1 cellular context compared by ENCODE assay signal in the genomic region with DNA sequence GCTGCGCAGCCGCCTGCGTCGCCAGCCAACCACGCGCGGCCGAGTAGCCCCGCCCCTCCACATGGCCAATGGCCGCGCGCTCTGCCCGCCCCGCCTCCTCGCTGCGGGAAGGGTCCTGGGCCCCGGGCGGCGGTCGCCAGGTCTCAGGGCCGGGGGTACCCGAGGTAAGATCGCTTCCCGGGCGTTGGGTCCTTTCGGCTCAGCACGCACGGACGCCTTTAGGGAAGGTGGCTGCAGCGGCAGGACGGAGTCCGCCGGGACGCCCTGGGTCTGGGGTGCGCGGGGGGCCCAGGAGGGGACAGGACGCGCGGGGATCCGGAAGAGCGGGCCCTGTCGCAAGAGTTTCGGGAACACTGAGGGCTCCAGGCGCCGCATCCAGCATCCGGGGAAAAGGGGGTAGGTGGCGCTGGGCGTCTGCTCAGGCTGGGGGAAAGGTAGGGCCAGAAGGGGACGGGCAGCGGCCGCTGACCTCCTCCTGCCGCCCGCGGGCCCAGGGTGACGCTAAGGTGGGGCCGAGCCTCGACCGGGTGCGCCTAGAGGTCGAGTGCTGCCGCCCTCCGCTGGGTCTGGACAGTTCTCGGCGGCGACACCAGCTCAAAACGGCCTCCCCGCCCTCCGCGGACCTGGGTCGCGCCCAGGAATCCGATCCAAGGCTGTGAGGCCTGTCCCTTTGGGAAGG.
TF ChIP-seq lines count a peak whose summit lies in the region.

Gene MAVS, plus strand, starts transcription at position 95 of the 679 bp plus-strand sequence. CDS start 7,791 bp downstream, outside the sequence.

TF ChIP-seq in HepG2, 621 proteins besides CTCF, POLR2A, EP300 and RAD21 (continued from another document and continues in another):
- TF ChIP-seq ZNF883 (CRISPR knock-in tag; IDR thresholded peaks at IDR 0.05; ENCODE audit: not compliant biosample characterization) (no peak), TRIM22 (IDR thresholded peaks at IDR 0.05) (no peak), ZNF672 (CRISPR knock-in tag; IDR thresholded peaks at IDR 0.05) (no peak), MTERF4 (CRISPR knock-in tag; IDR thresholded peaks at IDR 0.05) (no peak; the same call in 1 of the 2 replicates), CAMTA2 (CRISPR knock-in tag; IDR thresholded peaks at IDR 0.05; ENCODE audit: borderline replicate concordance) (no peak), DMTF1 (CRISPR knock-in tag; IDR thresholded peaks at IDR 0.05) (no peak), MIXL1 (CRISPR knock-in tag; IDR thresholded peaks at IDR 0.05) (peak; percentile 61; the same call in 1 of the 2 replicates), ATM (IDR thresholded peaks at IDR 0.05; ENCODE audit: borderline replicate concordance) (no peak), MTA1 (CRISPR knock-in tag; IDR thresholded peaks at IDR 0.05; ENCODE audit: borderline replicate concordance) (no peak), ZBTB40 (IDR thresholded peaks at IDR 0.05) (no peak), ZBTB40 (CRISPR knock-in tag; IDR thresholded peaks at IDR 0.05) (peak; percentile 90), SP1 (IDR thresholded peaks at IDR 0.05) (0 out of 2 replicates have a peak, but pooled peaks have one; percentile 29), SP1 (CRISPR knock-in tag; IDR thresholded peaks at IDR 0.05) (peak; percentile 86), KDM5B (CRISPR knock-in tag; IDR thresholded peaks at IDR 0.05; ENCODE audit: borderline replicate concordance) (peak; percentile 95)
- TF ChIP-seq, protein P1, sequence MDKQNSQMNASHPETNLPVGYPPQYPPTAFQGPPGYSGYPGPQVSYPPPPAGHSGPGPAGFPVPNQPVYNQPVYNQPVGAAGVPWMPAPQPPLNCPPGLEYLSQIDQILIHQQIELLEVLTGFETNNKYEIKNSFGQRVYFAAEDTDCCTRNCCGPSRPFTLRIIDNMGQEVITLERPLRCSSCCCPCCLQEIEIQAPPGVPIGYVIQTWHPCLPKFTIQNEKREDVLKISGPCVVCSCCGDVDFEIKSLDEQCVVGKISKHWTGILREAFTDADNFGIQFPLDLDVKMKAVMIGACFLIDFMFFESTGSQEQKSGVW (CRISPR knock-in tag; IDR thresholded peaks at IDR 0.05; ENCODE audit: borderline replicate concordance), result no peak
- TF ChIP-seq, protein P2, sequence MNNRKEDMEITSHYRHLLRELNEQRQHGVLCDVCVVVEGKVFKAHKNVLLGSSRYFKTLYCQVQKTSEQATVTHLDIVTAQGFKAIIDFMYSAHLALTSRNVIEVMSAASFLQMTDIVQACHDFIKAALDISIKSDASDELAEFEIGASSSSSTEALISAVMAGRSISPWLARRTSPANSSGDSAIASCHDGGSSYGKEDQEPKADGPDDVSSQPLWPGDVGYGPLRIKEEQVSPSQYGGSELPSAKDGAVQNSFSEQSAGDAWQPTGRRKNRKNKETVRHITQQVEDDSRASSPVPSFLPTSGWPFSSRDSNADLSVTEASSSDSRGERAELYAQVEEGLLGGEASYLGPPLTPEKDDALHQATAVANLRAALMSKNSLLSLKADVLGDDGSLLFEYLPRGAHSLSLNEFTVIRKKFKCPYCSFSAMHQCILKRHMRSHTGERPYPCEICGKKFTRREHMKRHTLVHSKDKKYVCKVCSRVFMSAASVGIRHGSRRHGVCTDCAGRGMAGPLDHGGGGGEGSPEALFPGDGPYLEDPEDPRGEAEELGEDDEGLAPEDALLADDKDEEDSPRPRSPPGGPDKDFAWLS (CRISPR knock-in tag; IDR thresholded peaks at IDR 0.05; ENCODE audit: borderline replicate concordance), result no peak; the same call in 1 of the 2 replicates
- TF ChIP-seq, protein P3, sequence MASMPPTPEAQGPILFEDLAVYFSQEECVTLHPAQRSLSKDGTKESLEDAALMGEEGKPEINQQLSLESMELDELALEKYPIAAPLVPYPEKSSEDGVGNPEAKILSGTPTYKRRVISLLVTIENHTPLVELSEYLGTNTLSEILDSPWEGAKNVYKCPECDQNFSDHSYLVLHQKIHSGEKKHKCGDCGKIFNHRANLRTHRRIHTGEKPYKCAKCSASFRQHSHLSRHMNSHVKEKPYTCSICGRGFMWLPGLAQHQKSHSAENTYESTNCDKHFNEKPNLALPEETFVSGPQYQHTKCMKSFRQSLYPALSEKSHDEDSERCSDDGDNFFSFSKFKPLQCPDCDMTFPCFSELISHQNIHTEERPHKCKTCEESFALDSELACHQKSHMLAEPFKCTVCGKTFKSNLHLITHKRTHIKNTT (CRISPR knock-in tag; IDR thresholded peaks at IDR 0.05), result no peak
- TF ChIP-seq, protein P4, sequence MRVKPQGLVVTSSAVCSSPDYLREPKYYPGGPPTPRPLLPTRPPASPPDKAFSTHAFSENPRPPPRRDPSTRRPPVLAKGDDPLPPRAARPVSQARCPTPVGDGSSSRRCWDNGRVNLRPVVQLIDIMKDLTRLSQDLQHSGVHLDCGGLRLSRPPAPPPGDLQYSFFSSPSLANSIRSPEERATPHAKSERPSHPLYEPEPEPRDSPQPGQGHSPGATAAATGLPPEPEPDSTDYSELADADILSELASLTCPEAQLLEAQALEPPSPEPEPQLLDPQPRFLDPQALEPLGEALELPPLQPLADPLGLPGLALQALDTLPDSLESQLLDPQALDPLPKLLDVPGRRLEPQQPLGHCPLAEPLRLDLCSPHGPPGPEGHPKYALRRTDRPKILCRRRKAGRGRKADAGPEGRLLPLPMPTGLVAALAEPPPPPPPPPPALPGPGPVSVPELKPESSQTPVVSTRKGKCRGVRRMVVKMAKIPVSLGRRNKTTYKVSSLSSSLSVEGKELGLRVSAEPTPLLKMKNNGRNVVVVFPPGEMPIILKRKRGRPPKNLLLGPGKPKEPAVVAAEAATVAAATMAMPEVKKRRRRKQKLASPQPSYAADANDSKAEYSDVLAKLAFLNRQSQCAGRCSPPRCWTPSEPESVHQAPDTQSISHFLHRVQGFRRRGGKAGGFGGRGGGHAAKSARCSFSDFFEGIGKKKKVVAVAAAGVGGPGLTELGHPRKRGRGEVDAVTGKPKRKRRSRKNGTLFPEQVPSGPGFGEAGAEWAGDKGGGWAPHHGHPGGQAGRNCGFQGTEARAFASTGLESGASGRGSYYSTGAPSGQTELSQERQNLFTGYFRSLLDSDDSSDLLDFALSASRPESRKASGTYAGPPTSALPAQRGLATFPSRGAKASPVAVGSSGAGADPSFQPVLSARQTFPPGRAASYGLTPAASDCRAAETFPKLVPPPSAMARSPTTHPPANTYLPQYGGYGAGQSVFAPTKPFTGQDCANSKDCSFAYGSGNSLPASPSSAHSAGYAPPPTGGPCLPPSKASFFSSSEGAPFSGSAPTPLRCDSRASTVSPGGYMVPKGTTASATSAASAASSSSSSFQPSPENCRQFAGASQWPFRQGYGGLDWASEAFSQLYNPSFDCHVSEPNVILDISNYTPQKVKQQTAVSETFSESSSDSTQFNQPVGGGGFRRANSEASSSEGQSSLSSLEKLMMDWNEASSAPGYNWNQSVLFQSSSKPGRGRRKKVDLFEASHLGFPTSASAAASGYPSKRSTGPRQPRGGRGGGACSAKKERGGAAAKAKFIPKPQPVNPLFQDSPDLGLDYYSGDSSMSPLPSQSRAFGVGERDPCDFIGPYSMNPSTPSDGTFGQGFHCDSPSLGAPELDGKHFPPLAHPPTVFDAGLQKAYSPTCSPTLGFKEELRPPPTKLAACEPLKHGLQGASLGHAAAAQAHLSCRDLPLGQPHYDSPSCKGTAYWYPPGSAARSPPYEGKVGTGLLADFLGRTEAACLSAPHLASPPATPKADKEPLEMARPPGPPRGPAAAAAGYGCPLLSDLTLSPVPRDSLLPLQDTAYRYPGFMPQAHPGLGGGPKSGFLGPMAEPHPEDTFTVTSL (CRISPR knock-in tag; IDR thresholded peaks at IDR 0.05; ENCODE audit: borderline replicate concordance), result peak; percentile 61
